8 cellular contexts compared by ENCODE assay signal in the genomic region with DNA sequence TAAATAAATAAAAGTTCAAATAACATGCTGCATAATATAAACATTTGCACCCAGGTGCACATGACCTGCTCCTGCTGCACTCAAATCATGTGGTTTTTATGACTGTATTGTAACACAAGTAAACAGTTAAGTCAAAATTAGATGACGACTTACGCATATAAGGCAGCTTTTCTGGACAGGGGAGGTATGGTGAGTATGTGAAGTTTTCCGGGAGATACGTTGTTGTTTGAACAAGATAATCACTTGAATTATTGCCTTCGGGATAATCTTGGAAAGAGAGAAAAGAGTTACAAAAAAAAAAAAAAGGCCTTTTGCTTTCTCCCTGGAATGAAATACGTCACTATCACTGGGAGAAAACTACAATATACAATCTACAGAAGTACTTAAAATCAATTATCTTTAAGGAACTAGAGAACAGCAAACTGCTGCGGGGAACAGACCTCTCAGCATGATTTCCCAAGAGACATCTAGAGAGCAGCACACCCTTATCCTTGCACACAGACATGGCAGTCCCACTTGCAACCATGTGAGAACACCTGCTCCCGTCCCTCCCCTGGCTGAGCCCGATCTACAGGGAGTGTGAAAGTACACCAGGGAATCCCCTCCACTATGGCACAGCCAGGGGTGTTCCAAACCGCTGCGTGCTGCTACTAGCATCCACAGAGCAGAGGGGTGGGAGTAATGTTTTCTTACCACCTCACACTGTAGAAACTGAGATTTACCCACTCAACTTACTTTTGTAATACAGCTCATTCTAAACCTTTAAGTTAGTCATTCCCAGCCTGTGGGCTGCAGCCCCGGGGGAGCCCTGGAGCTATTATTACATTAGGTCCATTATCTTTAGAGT. TPM values are rescaled to one million over a fixed set of nuclear protein-coding genes. Genes with fewer than 3 reads are reported as not detected.
DNase-seq lines count a peak whose midpoint lies in the region; ATAC-seq, FAIRE-seq and TF ChIP-seq lines count a peak whose summit lies in the region.

No MANE protein-coding gene starts in this region.

- H3K27ac ChIP-seq in naive thymus-derived CD4-positive, alpha-beta T cell (ENCODE audit: low read depth, low read length): no peak overlapping the region

- no peak overlapping the region for H3K27ac Mint-ChIP-seq in activated CD8-positive, alpha-beta memory T cell treated with anti-CD3 and anti-CD28 coated beads, Interleukin-2, amount 10 ng/mL, durations not matched to agents 7 days and 5 days
- H3K27ac Mint-ChIP-seq in naive thymus-derived CD4-positive, alpha-beta T cell: peak overlapping the region in 1 of 9 donors; percentile 14

- H3K36me3 ChIP-seq in naive thymus-derived CD4-positive, alpha-beta T cell (ENCODE audit: control insufficient read depth in 2 of 3, insufficient read depth in 3 of 3, low read length in 3 of 3): no peaks in the 10 kb centered on the region

- no peak for FAIRE-seq in RCC 7860 (lab: Jason Lieb, UNC)

- no peak for DNase-seq in activated CD8-positive, alpha-beta memory T cell treated with anti-CD3 and anti-CD28 coated beads, Interleukin-2, amount 10 ng/mL, durations not matched to agents 7 days and 5 days
- no peak for DNase-seq in activated CD8-positive, alpha-beta memory T cell treated with anti-CD3 and anti-CD28 coated beads for 24 hours
- DNase-seq in NCI-H345 (lab: John Stamatoyannopoulos, UW): peak; percentile 87
- DNase-seq in naive thymus-derived CD4-positive, alpha-beta T cell: peak in 1 of 9 donors; percentile 35
- DNase-seq in RCC 7860 (ENCODE audit: low spot score): no peak
- no peak for DNase-seq in NCI-H1694 (lab: John Stamatoyannopoulos, UW)
- no peak for DNase-seq in omental fat pad (ENCODE audit: low spot score)

- H3K36me3 Mint-ChIP-seq in activated CD8-positive, alpha-beta memory T cell treated with anti-CD3 and anti-CD28 coated beads, Interleukin-2, amount 10 ng/mL, durations not matched to agents 7 days and 5 days: peaks cover 2% of the 10 kb centered on the region
- H3K36me3 Mint-ChIP-seq in naive thymus-derived CD4-positive, alpha-beta T cell: peaks cover 0 to 1% (median 0%) of the 10 kb centered on the region in 5 donors

- H3K4me3 ChIP-seq in naive thymus-derived CD4-positive, alpha-beta T cell (ENCODE audit: low read length): no peak overlapping the region

- H3K27me3 Mint-ChIP-seq in activated CD8-positive, alpha-beta memory T cell treated with anti-CD3 and anti-CD28 coated beads, Interleukin-2, amount 10 ng/mL, durations not matched to agents 7 days and 5 days: peaks cover 6% of the 10 kb centered on the region
- peaks cover 5 to 18% (median 10%) of the 10 kb centered on the region in 5 donors for H3K27me3 Mint-ChIP-seq in naive thymus-derived CD4-positive, alpha-beta T cell

- TF ChIP-seq CTCF in omental fat pad (IDR thresholded peaks at IDR 0.05): no peak

- CTCF ChIA-PET in activated CD8-positive, alpha-beta memory T cell treated with anti-CD3 and anti-CD28 coated beads, Interleukin-2, amount 10 ng/mL, durations not matched to agents 7 days and 5 days (lab: Charles Lee): interaction anchor here (0.7 to 1.4 kb wide), 2 partner anchors 9 to 12 kb away, joined by 3 read pairs; no protein-coding TSS in a partner anchor
- CTCF ChIA-PET in naive thymus-derived CD4-positive, alpha-beta T cell (lab: Charles Lee): no interaction called here

- ATAC-seq in activated CD8-positive, alpha-beta memory T cell treated with anti-CD3 and anti-CD28 coated beads, Interleukin-2, amount 10 ng/mL, durations not matched to agents 7 days and 5 days: peak; percentile 50
- ATAC-seq in HG02970 (IDR thresholded peaks at IDR 0.05; ENCODE audit: low FRiP score, unreplicated experiment) (peak; percentile 72), omental fat pad (ENCODE audit: low FRiP score) (no peak)
- ATAC-seq in naive thymus-derived CD4-positive, alpha-beta T cell: peak; percentile 6

- H3K4me3 Mint-ChIP-seq in activated CD8-positive, alpha-beta memory T cell treated with anti-CD3 and anti-CD28 coated beads, Interleukin-2, amount 10 ng/mL, durations not matched to agents 7 days and 5 days: no peak overlapping the region
- H3K4me3 Mint-ChIP-seq in naive thymus-derived CD4-positive, alpha-beta T cell: peak overlapping the region in 1 of 10 donors; percentile 65

- peaks cover 0 to 3% of the 10 kb centered on the region in 2 donors for H3K27me3 ChIP-seq in naive thymus-derived CD4-positive, alpha-beta T cell (ENCODE audit: control insufficient read depth in 2 of 2, insufficient read depth in 2 of 2, low read length in 2 of 2)

- H3K4me1 ChIP-seq in naive thymus-derived CD4-positive, alpha-beta T cell (ENCODE audit: control insufficient read depth in 2 of 2, insufficient read depth in 2 of 2, low read length in 2 of 2): no peaks in the 10 kb centered on the region

- POLR2A ChIA-PET in naive thymus-derived CD4-positive, alpha-beta T cell (lab: Charles Lee): no interaction called here

- no peaks in the 10 kb centered on the region for H3K9me3 Mint-ChIP-seq in activated CD8-positive, alpha-beta memory T cell treated with anti-CD3 and anti-CD28 coated beads, Interleukin-2, amount 10 ng/mL, durations not matched to agents 7 days and 5 days (ENCODE audit: low read depth)
- no peaks in the 10 kb centered on the region for H3K9me3 Mint-ChIP-seq in naive thymus-derived CD4-positive, alpha-beta T cell

- H3K9me3 ChIP-seq in naive thymus-derived CD4-positive, alpha-beta T cell (ENCODE audit: control insufficient read depth in 2 of 3, low read length in 3 of 3): no peaks in the 10 kb centered on the region

- H3K4me1 Mint-ChIP-seq in activated CD8-positive, alpha-beta memory T cell treated with anti-CD3 and anti-CD28 coated beads, Interleukin-2, amount 10 ng/mL, durations not matched to agents 7 days and 5 days: peaks cover 15% of the 10 kb centered on the region
- H3K4me1 Mint-ChIP-seq in naive thymus-derived CD4-positive, alpha-beta T cell: peaks cover 0 to 14% (median 5%) of the 10 kb centered on the region in 7 donors

- intact Hi-C loops in naive thymus-derived CD4-positive, alpha-beta T cell (cut with micrococcal nuclease): no loop called here

RNA-seq across cellular contexts. Expression of a gene that starts 26.3 kb away (rescaled TPM):
- total RNA-seq in activated CD8-positive, alpha-beta memory T cell treated with anti-CD3 and anti-CD28 coated beads, Interleukin-2, amount 10 ng/mL, durations not matched to agents 7 days and 5 days: 1 to 10 TPM in 1 of 2 experiments, under 1 TPM in 1; 0.41 to 1.8 TPM
- 1 to 10 TPM in 4 of 5 experiments, under 1 TPM in 1; 0.67 to 2.7 (median 1.4) TPM for total RNA-seq in naive thymus-derived CD4-positive, alpha-beta T cell
- under 1 TPM; 0.11 to 0.24 TPM for polyA plus RNA-seq in naive thymus-derived CD4-positive, alpha-beta T cell
- 1 to 10 TPM; 3.0 to 6.5 (median 4.9) TPM for total RNA-seq in omental fat pad
